ENCODE assay signal across 8 cellular contexts in the genomic region with DNA sequence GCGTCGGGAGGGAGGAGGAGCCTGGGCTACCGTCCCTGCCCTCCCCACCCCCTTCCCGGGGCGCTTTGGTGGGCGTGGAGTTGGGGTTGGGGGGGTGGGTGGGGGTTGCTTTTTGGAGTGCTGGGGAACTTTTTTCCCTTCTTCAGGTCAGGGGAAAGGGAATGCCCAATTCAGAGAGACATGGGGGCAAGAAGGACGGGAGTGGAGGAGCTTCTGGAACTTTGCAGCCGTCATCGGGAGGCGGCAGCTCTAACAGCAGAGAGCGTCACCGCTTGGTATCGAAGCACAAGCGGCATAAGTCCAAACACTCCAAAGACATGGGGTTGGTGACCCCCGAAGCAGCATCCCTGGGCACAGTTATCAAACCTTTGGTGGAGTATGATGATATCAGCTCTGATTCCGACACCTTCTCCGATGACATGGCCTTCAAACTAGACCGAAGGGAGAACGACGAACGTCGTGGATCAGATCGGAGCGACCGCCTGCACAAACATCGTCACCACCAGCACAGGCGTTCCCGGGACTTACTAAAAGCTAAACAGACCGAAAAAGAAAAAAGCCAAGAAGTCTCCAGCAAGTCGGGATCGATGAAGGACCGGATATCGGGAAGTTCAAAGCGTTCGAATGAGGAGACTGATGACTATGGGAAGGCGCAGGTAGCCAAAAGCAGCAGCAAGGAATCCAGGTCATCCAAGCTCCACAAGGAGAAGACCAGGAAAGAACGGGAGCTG. TPM values are rescaled to one million over a fixed set of nuclear protein-coding genes. Genes with fewer than 3 reads are reported as not detected.
DNase-seq lines count a peak whose midpoint lies in the region; ATAC-seq and TF ChIP-seq lines count a peak whose summit lies in the region.

No MANE protein-coding gene starts in this region.

- in situ Hi-C loops in GM13976 (cut with MboI; ENCODE audit: low sequenced_read_pairs, unreplicated experiment): no loop called here

- H3K4me1 ChIP-seq in right lobe of liver: peaks cover 0 to 26% (median 10%) of the 10 kb centered on the region in 4 donors

- H3K27ac ChIP-seq in right lobe of liver: peak overlapping the region; percentile 95 to 99 (median 99)

- 0% methylated on average over 27 of the region's 37 CpGs for WGBS in right lobe of liver (ENCODE audit: insufficient coverage, low coverage, low lambda C conversion rate, missing lambda C conversion rate)

- no peaks in the 10 kb centered on the region for H3K9me3 ChIP-seq in right lobe of liver

- no peaks in the 10 kb centered on the region for H3K27me3 ChIP-seq in right lobe of liver

- DNase-seq in 8988T (peak; percentile 39), GM13976 (ENCODE audit: low spot score) (peak; percentile 85), T1000 (lab: John Stamatoyannopoulos, UW) (peak; percentile 21), dermis blood vessel endothelial cell (peak; percentile 58), right lobe of liver (peak in 2 of 3 donors; percentile 59 to 67), NAMALWA (ENCODE audit: low spot score) (no peak)
- DNase-seq in stimulated activated CD8-positive, alpha-beta memory T cell treated with anti-CD3 and anti-CD28 coated beads, Interleukin-4, amount 100 ng/mL, for 24 hours (ENCODE audit: low read depth): peak; percentile 47

- intact Hi-C loops in right lobe of liver (cut with DNase I): no loop called here

- H3K36me3 ChIP-seq in right lobe of liver: no peaks in the 10 kb centered on the region

- peak overlapping the region; percentile 76 to 97 (median 96) for H3K4me3 ChIP-seq in right lobe of liver

- TF ChIP-seq POLR2A in right lobe of liver (IDR thresholded peaks at IDR 0.05): no peak

- ATAC-seq in HG03280 (IDR thresholded peaks at IDR 0.05; ENCODE audit: unreplicated experiment) (peak; percentile 16), right lobe of liver (peak; percentile 67 to 84 (median 71))

- TF ChIP-seq CTCF in GM13976 (IDR thresholded peaks at IDR 0.05; ENCODE audit: borderline replicate concordance, control extremely low read depth, extremely low read depth, insufficient read depth, missing control alignments): no peak
- TF ChIP-seq CTCF in right lobe of liver (IDR thresholded peaks at IDR 0.05): no peak

RNA-seq across cellular contexts. Expression of a gene that starts 0.8 kb away (rescaled TPM):
- 24.5 and 29.5 TPM in 2 replicates for total RNA-seq in dermis blood vessel endothelial cell
- 10 to 100 TPM; 19.4 to 33.4 (median 30.4) TPM for total RNA-seq in right lobe of liver

RNA-seq across cellular contexts. Expression of a gene that starts 11.0 kb away (rescaled TPM):
- total RNA-seq in dermis blood vessel endothelial cell: 18.9 and 32.2 TPM in 2 replicates
- total RNA-seq in right lobe of liver: 10 to 100 TPM in 5 of 6 experiments, 1 to 10 TPM in 1; 9.7 to 14.1 (median 13.2) TPM
